In the genomic region with DNA sequence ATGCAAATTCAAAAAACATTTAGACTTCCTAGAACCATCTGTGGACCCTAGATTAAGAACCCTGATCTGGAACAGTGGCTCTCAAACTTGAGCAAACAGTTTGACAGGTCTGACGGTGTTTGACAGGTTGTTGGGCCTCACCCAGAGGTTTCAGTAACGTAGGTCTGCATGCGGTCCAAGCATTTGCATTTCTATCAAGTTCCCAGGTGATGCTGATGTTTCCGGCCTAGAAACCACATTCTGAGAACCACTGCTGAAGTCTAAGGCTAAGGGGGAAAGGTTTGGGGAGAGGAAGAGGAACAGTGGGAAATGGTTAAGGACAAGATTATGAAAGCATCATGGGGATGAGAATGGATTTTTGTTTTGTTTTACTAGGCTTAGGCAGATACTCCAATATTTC, we compare ENCODE assay signal across 8 cellular contexts. TPM values are rescaled to one million over a fixed set of nuclear protein-coding genes. Genes with fewer than 3 reads are reported as not detected.
DNase-seq lines count a peak whose midpoint lies in the region; ATAC-seq and TF ChIP-seq lines count a peak whose summit lies in the region.

No MANE protein-coding gene starts in this region.

- peak overlapping the region in 5 of 10 donors; percentile 15 to 71 (median 26) for H3K4me3 Mint-ChIP-seq in naive thymus-derived CD4-positive, alpha-beta T cell

- H3K27me3 ChIP-seq in naive thymus-derived CD4-positive, alpha-beta T cell (ENCODE audit: control insufficient read depth in 2 of 2, insufficient read depth in 2 of 2, low read length in 2 of 2) = no peaks in the 10 kb centered on the region
- no peaks in the 10 kb centered on the region for H3K27me3 ChIP-seq in left ventricle myocardium inferior (ENCODE audit: low read depth)

- no peaks in the 10 kb centered on the region for H3K9me3 ChIP-seq in naive thymus-derived CD4-positive, alpha-beta T cell (ENCODE audit: control insufficient read depth in 2 of 3, low read length in 3 of 3)
- no peaks in the 10 kb centered on the region for H3K9me3 ChIP-seq in left ventricle myocardium inferior (replicated peaks)

- peaks cover 0 to 1% (median 0%) of the 10 kb centered on the region in 11 donors for H3K9me3 Mint-ChIP-seq in naive thymus-derived CD4-positive, alpha-beta T cell

- intact Hi-C loops in naive thymus-derived CD4-positive, alpha-beta T cell (cut with micrococcal nuclease) = loop anchor here (1.0 to 5.0 kb wide), 10 partner anchors 13 to 377 kb away; partner anchors contain the start of gene MDM4 (in 1 of the 2)
- intact Hi-C loops in left ventricle myocardium inferior (cut with micrococcal nuclease) = loop anchor here (5.0 kb wide), 2 partner anchors 197 to 242 kb away; no protein-coding TSS in a partner anchor

- ATAC-seq in GM18868 (IDR thresholded peaks at IDR 0.05; ENCODE audit: unreplicated experiment) (peak; percentile 75), GM21723 (IDR thresholded peaks at IDR 0.05; ENCODE audit: unreplicated experiment) (peak; percentile 86), HG03571 (IDR thresholded peaks at IDR 0.05; ENCODE audit: unreplicated experiment) (peak; percentile 65)
- ATAC-seq in naive thymus-derived CD4-positive, alpha-beta T cell = peak; percentile 50

- peaks cover 0 to 25% (median 8%) of the 10 kb centered on the region in 3 experiments for H3K36me3 ChIP-seq in naive thymus-derived CD4-positive, alpha-beta T cell (ENCODE audit: control insufficient read depth in 2 of 3, insufficient read depth in 3 of 3, low read length in 3 of 3)
- H3K36me3 ChIP-seq in left ventricle myocardium inferior = peaks cover 2% of the 10 kb centered on the region

- CTCF ChIA-PET in naive thymus-derived CD4-positive, alpha-beta T cell (lab: Charles Lee) = interaction anchor here (1.0 to 3.5 kb wide), 5 partner anchors 14 to 242 kb away, joined by 3 to 38 read pairs (median 4); no protein-coding TSS in a partner anchor

- no peak for TF ChIP-seq CTCF in left ventricle myocardium inferior (IDR thresholded peaks at IDR 0.05; ENCODE audit: borderline replicate concordance)

- no peaks in the 10 kb centered on the region for H3K27me3 Mint-ChIP-seq in naive thymus-derived CD4-positive, alpha-beta T cell

- peaks cover 22 to 72% (median 59%) of the 10 kb centered on the region in 7 donors for H3K4me1 Mint-ChIP-seq in naive thymus-derived CD4-positive, alpha-beta T cell

- H3K27ac Mint-ChIP-seq in naive thymus-derived CD4-positive, alpha-beta T cell = peak overlapping the region; percentile 55 to 93 (median 77)

- peak in 6 of 9 donors; percentile 17 to 35 (median 21) for DNase-seq in naive thymus-derived CD4-positive, alpha-beta T cell
- DNase-seq in DMS 273 (lab: John Stamatoyannopoulos, UW; ENCODE audit: unreplicated experiment) = no peak
- no peak for DNase-seq in left ventricle myocardium inferior
- DNase-seq in iPS-NIHi7 (ENCODE audit: extremely low spot score) = no peak
- no peak for DNase-seq in NCI-H1092 treated with DMSO at 0.1 percent for 48 hours (lab: John Stamatoyannopoulos, UW)

- POLR2A ChIA-PET in naive thymus-derived CD4-positive, alpha-beta T cell (lab: Charles Lee) = interaction anchor here (0.8 to 2.1 kb wide), 4 partner anchors 20 to 199 kb away, joined by 3 to 6 read pairs (median 4); no protein-coding TSS in a partner anchor

- peaks cover 0 to 33% (median 28%) of the 10 kb centered on the region in 5 donors for H3K36me3 Mint-ChIP-seq in naive thymus-derived CD4-positive, alpha-beta T cell

- peak overlapping the region; percentile 30 for H3K27ac ChIP-seq in naive thymus-derived CD4-positive, alpha-beta T cell (ENCODE audit: low read depth, low read length)
- H3K27ac ChIP-seq in left ventricle myocardium inferior (replicated peaks) = no peak overlapping the region

- peaks cover 14 to 37% of the 10 kb centered on the region in 2 donors for H3K4me1 ChIP-seq in naive thymus-derived CD4-positive, alpha-beta T cell (ENCODE audit: control insufficient read depth in 2 of 2, insufficient read depth in 2 of 2, low read length in 2 of 2)
- peaks cover 4% of the 10 kb centered on the region for H3K4me1 ChIP-seq in left ventricle myocardium inferior

- no peak overlapping the region for H3K4me3 ChIP-seq in naive thymus-derived CD4-positive, alpha-beta T cell (ENCODE audit: low read length)
- no peak overlapping the region for H3K4me3 ChIP-seq in left ventricle myocardium inferior

RNA-seq across cellular contexts. Expression of gene MDM4, which starts 48.6 kb away (rescaled TPM):
- 100 to 1,000 TPM; 107 to 278 (median 268) TPM for total RNA-seq in naive thymus-derived CD4-positive, alpha-beta T cell
- polyA plus RNA-seq in naive thymus-derived CD4-positive, alpha-beta T cell = 10 to 100 TPM; 19.1 to 21.1 TPM
- total RNA-seq in left ventricle myocardium inferior = 29.3 TPM

Comparison
In these comparisons a context has a peak if more than half of its experiments do, and no peak if none do; other contexts are left out.
1. DNase-seq: peak in naive thymus-derived CD4-positive, alpha-beta T cell (6 of 9); none in DMS 273 (single experiment), left ventricle myocardium inferior (single experiment), iPS-NIHi7 (single experiment) and NCI-H1092 treated with DMSO at 0.1 percent for 48 hours (single experiment).
2. Peak in every context shown above with its lines, with median percentiles within 50 percentile points of each other: ATAC-seq.